16 cellular contexts compared by ENCODE assay signal in the genomic region with DNA sequence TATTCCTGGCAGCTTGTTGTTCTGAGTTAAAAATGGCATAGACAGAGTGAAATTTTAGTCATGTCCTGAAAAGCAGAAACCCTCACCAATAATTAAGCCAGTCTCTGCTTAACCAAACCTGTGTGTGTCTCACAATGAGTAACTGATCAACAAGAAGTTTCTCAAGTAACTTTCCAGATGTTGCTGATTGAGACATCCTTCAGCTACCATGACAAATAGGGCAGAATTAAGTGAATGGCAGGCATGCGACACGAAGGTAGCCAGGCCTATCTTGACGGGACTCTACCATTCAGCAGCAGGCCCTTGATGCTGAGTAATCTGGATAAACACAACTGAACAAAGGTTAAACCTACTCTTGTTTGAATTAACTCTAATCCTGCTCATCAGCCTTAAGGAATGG.
DNase-seq lines count a peak whose midpoint lies in the region; ATAC-seq, FAIRE-seq and TF ChIP-seq lines count a peak whose summit lies in the region.
"Had no signal": no experiment of that assay in that cellular context is flagged by ENCODE, and none has a peak within 500 bp of the region (broad histone marks: within the 10 kb centered on the region; RNA-seq: fewer than 3 reads in every experiment).

No MANE protein-coding gene starts in this region.

- no peak for TF ChIP-seq POLR2A in suprapubic skin (IDR thresholded peaks at IDR 0.05)

- H3K4me1 ChIP-seq in kidney (ENCODE audit: control insufficient read depth in 1 of 2, insufficient read depth in 1 of 2, low read depth in 1 of 2, low read length in 2 of 2): no peaks in the 10 kb centered on the region
- H3K4me1 ChIP-seq in suprapubic skin: no peaks in the 10 kb centered on the region
- H3K4me1 ChIP-seq: SJSA1, uterus had no signal

- no peak overlapping the region for H3K4me3 ChIP-seq in kidney (ENCODE audit: low read length in 2 of 2)
- H3K4me3 ChIP-seq in suprapubic skin: no peak overlapping the region
- no peak overlapping the region for H3K4me3 ChIP-seq in H7 (ENCODE audit: insufficient read depth, low read depth, low read length)
- H3K4me3 ChIP-seq: SJSA1, uterus had no signal

- H3K9me3 ChIP-seq in kidney (ENCODE audit: control insufficient read depth in 1 of 2, low read length in 2 of 2) (peaks cover 0 to 9% of the 10 kb centered on the region in 2 donors), suprapubic skin (no peaks in the 10 kb centered on the region)
- H3K9me3 ChIP-seq: SJSA1, uterus had no signal

- no peak overlapping the region for H3K9ac ChIP-seq in kidney (ENCODE audit: low read length in 2 of 2)

- H3K36me3 ChIP-seq in kidney (ENCODE audit: control insufficient read depth in 1 of 2, insufficient read depth in 2 of 2, low read length in 2 of 2) (no peaks in the 10 kb centered on the region), suprapubic skin (no peaks in the 10 kb centered on the region), H7 (replicated peaks; ENCODE audit: control insufficient read depth, insufficient read depth, low read length) (no peaks in the 10 kb centered on the region)
- H3K36me3 ChIP-seq: SJSA1, uterus had no signal

- intact Hi-C loops in kidney (cut with DNase I): no loop called here

- no peak for TF ChIP-seq EP300 in suprapubic skin (IDR thresholded peaks at IDR 0.05)

- H3K27ac ChIP-seq in kidney (ENCODE audit: low read depth in 2 of 2, low read length in 2 of 2): no peak overlapping the region
- no peak overlapping the region for H3K27ac ChIP-seq in suprapubic skin
- H3K27ac ChIP-seq: C4-2B, SJSA1, uterus had no signal

- no peak for DNase-seq in kidney
- DNase-seq in OCI-M2 (lab: John Stamatoyannopoulos, UW; ENCODE audit: unreplicated experiment): no peak
- no peak for DNase-seq in suprapubic skin (ENCODE audit: low spot score in 2 of 2)
- no peak for DNase-seq in H7
- no peak for DNase-seq in NCI-H2107 (lab: John Stamatoyannopoulos, UW)
- DNase-seq: activated CD4-positive, alpha-beta T cell treated with anti-CD3 and anti-CD28 coated beads for 36 hours; activated naive CD4-positive, alpha-beta T cell treated with Interleukin-2 at 50 U/mL for 16 hours; Karpas-422; uterus had no signal

- ATAC-seq in GM18858 (IDR thresholded peaks at IDR 0.05; ENCODE audit: unreplicated experiment) (peak; percentile 56), HG02588 (IDR thresholded peaks at IDR 0.05; ENCODE audit: unreplicated experiment) (peak; percentile 89), HG03442 (IDR thresholded peaks at IDR 0.05; ENCODE audit: unreplicated experiment) (peak; percentile 43)
- ATAC-seq: activated CD4-positive, alpha-beta T cell treated with anti-CD3 and anti-CD28 coated beads for 36 hours had no signal

- 28% methylated on average over 3 of the region's 3 CpGs for WGBS in suprapubic skin

- H3K27me3 ChIP-seq in suprapubic skin: no peaks in the 10 kb centered on the region
- no peaks in the 10 kb centered on the region for H3K27me3 ChIP-seq in H7 (ENCODE audit: control insufficient read depth, insufficient read depth, low read length)
- H3K27me3 ChIP-seq: SJSA1, uterus had no signal

- no peak for TF ChIP-seq CTCF in kidney (IDR thresholded peaks at IDR 0.05; ENCODE audit: borderline replicate concordance, extremely low read depth, insufficient read depth)
- TF ChIP-seq CTCF in suprapubic skin (IDR thresholded peaks at IDR 0.05): no peak

- peak; percentile 15 for FAIRE-seq in kidney (lab: Jason Lieb, UNC)
- FAIRE-seq: frontal cortex, H54 had no signal
